Comparison of ENCODE assay signal across 19 cellular contexts in genomic region chr10:22758862-22759261, GRCh38. TPM values are rescaled to one million over a fixed set of nuclear protein-coding genes. Genes with fewer than 3 reads are reported as not detected.
DNase-seq lines count a peak whose midpoint lies in the region; ATAC-seq, FAIRE-seq and TF ChIP-seq lines count a peak whose summit lies in the region.
"Had no signal": no experiment of that assay in that cellular context is flagged by ENCODE, and none has a peak within 500 bp of the region (broad histone marks: within the 10 kb centered on the region; RNA-seq: fewer than 3 reads in every experiment).

No MANE protein-coding gene starts in this region.

- H3K36me3 Mint-ChIP-seq in activated CD4-positive, alpha-beta memory T cell treated with anti-CD3 and anti-CD28 coated beads, Interleukin-2, amount 10 ng/mL, durations not matched to agents 7 days and 5 days (ENCODE audit: low read depth) = no peaks in the 10 kb centered on the region
- H3K36me3 Mint-ChIP-seq: CD8-positive, alpha-beta T cell had no signal

- no peaks in the 10 kb centered on the region for H3K79me2 ChIP-seq in K562 (ENCODE audit: control insufficient read depth, insufficient read depth, low read length)

- CTCF ChIA-PET in K562 (lab: Yijun Ruan, JAX; ENCODE audit: low intra/inter-chr PET ratio) = no interaction called here
- CTCF ChIA-PET in activated CD4-positive, alpha-beta memory T cell treated with anti-CD3 and anti-CD28 coated beads, Interleukin-2, amount 10 ng/mL, durations not matched to agents 7 days and 5 days (lab: Charles Lee) = no interaction called here

- intact Hi-C loops in K562 (cut with micrococcal nuclease) = no loop called here
- intact Hi-C loops in dorsolateral prefrontal cortex (cut with DNase I) = no loop called here

- peaks cover 4 to 5% of the 10 kb centered on the region in 2 experiments; a peak in 3 of 5 replicates for H3K4me1 ChIP-seq in K562 (replicated peaks in 1 of 2; ENCODE audit: control insufficient read depth in 2 of 2, insufficient read depth in 2 of 2, low read length in 2 of 2)

- H3K4me3 ChIP-seq in K562 (no peak overlapping the region), dorsolateral prefrontal cortex (peak overlapping the region in 2 of 59 donors; percentile 2 to 11)
- H3K4me3 ChIP-seq: GM23248 had no signal

- no peaks in the 10 kb centered on the region for H3K9me3 ChIP-seq in K562 (replicated peaks; ENCODE audit: control insufficient read depth, insufficient read depth, low read depth, low read length)

- no peak for TF ChIP-seq EP300 in K562 (IDR thresholded peaks at IDR 0.05; ENCODE audit: low read length)

- no peaks in the 10 kb centered on the region for H3K9me3 Mint-ChIP-seq in activated CD4-positive, alpha-beta memory T cell treated with anti-CD3 and anti-CD28 coated beads, Interleukin-2, amount 10 ng/mL, durations not matched to agents 7 days and 5 days
- H3K9me3 Mint-ChIP-seq: CD8-positive, alpha-beta T cell had no signal

- H3K9me1 ChIP-seq in K562 (ENCODE audit: control insufficient read depth, insufficient read depth, low read length) = no peaks in the 10 kb centered on the region

- no peak overlapping the region for H3K4me3 Mint-ChIP-seq in activated CD4-positive, alpha-beta memory T cell treated with anti-CD3 and anti-CD28 coated beads, Interleukin-2, amount 10 ng/mL, durations not matched to agents 7 days and 5 days
- H3K4me3 Mint-ChIP-seq: CD8-positive, alpha-beta T cell had no signal

- no peak overlapping the region for H3K9ac ChIP-seq in K562 (ENCODE audit: insufficient read depth in 1 of 2, low read depth in 2 of 2, low read length in 2 of 2)
- H3K9ac ChIP-seq: GM23248 had no signal

- DNase-seq in K562 (ENCODE audit: extremely low read depth in 1 of 4, low spot score in 3 of 4) = no peak
- peak in 1 of 10 donors; percentile 53 for DNase-seq in dorsolateral prefrontal cortex
- peak; percentile 28 for DNase-seq in midbrain (lab: John Stamatoyannopoulos, UW)
- no peak for DNase-seq in NK-92 treated with Interleukin-12 subunit alpha and Interleukin-12 subunit beta, amount 100 ng/mL, for 24 hours (lab: John Stamatoyannopoulos, UW)
- no peak for DNase-seq in NCI-H1694 treated with DMSO at 0.1 percent for 48 hours (lab: John Stamatoyannopoulos, UW)
- DNase-seq in omental fat pad (ENCODE audit: low spot score) = no peak
- DNase-seq in activated CD4-positive, alpha-beta memory T cell treated with anti-CD3 and anti-CD28 coated beads, Interleukin-2, amount 10 ng/mL, durations not matched to agents 7 days and 5 days = no peak
- DNase-seq: 8988T; C1 segment of cervical spinal cord; Caco-2; CD8-positive, alpha-beta T cell; DMS153; DND-41; GM23248; H7; HCEC 1CT had no signal

- H3K27ac ChIP-seq in K562 (ENCODE audit: extremely low read depth, low read depth, low read length) = no peak overlapping the region
- H3K27ac ChIP-seq in dorsolateral prefrontal cortex = peak overlapping the region in 54 of 59 donors; percentile 72 to 99 (median 94)
- H3K27ac ChIP-seq: GM23248 had no signal

- H4K20me1 ChIP-seq in K562 (replicated peaks; ENCODE audit: control insufficient read depth, insufficient read depth, low read length) = no peaks in the 10 kb centered on the region

- no peaks in the 10 kb centered on the region for H3K4me1 Mint-ChIP-seq in activated CD4-positive, alpha-beta memory T cell treated with anti-CD3 and anti-CD28 coated beads, Interleukin-2, amount 10 ng/mL, durations not matched to agents 7 days and 5 days

- no peak for TF ChIP-seq RAD21 in K562 (CRISPR knock-in tag; conservative IDR thresholded peaks at IDR 0.05 in 1 of 2, IDR thresholded peaks at IDR 0.05 in 1 of 2)

- peak; percentile 6 for FAIRE-seq in K562 (lab: Jason Lieb, UNC)
- FAIRE-seq: G401.6, GM12892, H1 had no signal

- H3K4me2 ChIP-seq in K562 (ENCODE audit: insufficient read depth, low read length) = no peak overlapping the region

- no peak overlapping the region for H3K27ac Mint-ChIP-seq in activated CD4-positive, alpha-beta memory T cell treated with anti-CD3 and anti-CD28 coated beads, Interleukin-2, amount 10 ng/mL, durations not matched to agents 7 days and 5 days
- H3K27ac Mint-ChIP-seq: CD8-positive, alpha-beta T cell had no signal

- TF ChIP-seq POLR2A in K562 (conservative IDR thresholded peaks at IDR 0.05) = no peak

- 87% methylated on average over 6 of the region's 6 CpGs for WGBS in K562 (ENCODE audit: insufficient coverage, low coverage, missing lambda C conversion rate)

- no peaks in the 10 kb centered on the region for H3K27me3 ChIP-seq in K562 (ENCODE audit: control insufficient read depth in 2 of 2, insufficient read depth in 2 of 2, low read length in 2 of 2)
- no peaks in the 10 kb centered on the region for H3K27me3 ChIP-seq in dorsolateral prefrontal cortex

- no peaks in the 10 kb centered on the region for H3K36me3 ChIP-seq in K562 (ENCODE audit: control insufficient read depth, insufficient read depth, low read length)

- POLR2A ChIA-PET in K562 (lab: Yijun Ruan, JAX) = no interaction called here
- POLR2A ChIA-PET in activated CD4-positive, alpha-beta memory T cell treated with anti-CD3 and anti-CD28 coated beads, Interleukin-2, amount 10 ng/mL, durations not matched to agents 7 days and 5 days (lab: Charles Lee) = no interaction called here

- no peaks in the 10 kb centered on the region for H3K27me3 Mint-ChIP-seq in activated CD4-positive, alpha-beta memory T cell treated with anti-CD3 and anti-CD28 coated beads, Interleukin-2, amount 10 ng/mL, durations not matched to agents 7 days and 5 days

- no peak overlapping the region for H2AFZ ChIP-seq in K562 (ENCODE audit: low read depth, low read length)
- H2AFZ ChIP-seq: GM23248 had no signal

- BruUV-seq in K562 (replicated peaks; lab: Mats Ljungman, UMichigan) = no TSS peak

- TF ChIP-seq CTCF in K562 (IDR thresholded peaks at IDR 0.05 in 2 of 3, conservative IDR thresholded peaks at IDR 0.05 in 1 of 3; ENCODE audit: insufficient read depth in 2 of 3, low read depth in 1 of 3, low read length in 3 of 3) (no peak), dorsolateral prefrontal cortex (IDR thresholded peaks at IDR 0.05 in 54 of 56, conservative IDR thresholded peaks at IDR 0.05 in 2 of 56; ENCODE audit: low read depth in 1 of 56, partially characterized antibody in 56 of 56) (no peak), omental fat pad (IDR thresholded peaks at IDR 0.05) (no peak)

- in situ Hi-C loops in K562 (cut with MboI) = no loop called here

- ATAC-seq in K562 (no peak), omental fat pad (ENCODE audit: low FRiP score) (no peak)
- ATAC-seq: CD8-positive, alpha-beta T cell had no signal

TF ChIP-seq in K562, 482 proteins besides CTCF, POLR2A, EP300 and RAD21 (continues in another document):
- no peak for TF ChIP-seq E2F1 (CRISPR knock-in tag; IDR thresholded peaks at IDR 0.05)
- TF ChIP-seq UBTF (IDR thresholded peaks at IDR 0.05; ENCODE audit: borderline replicate concordance in 1 of 2, low read depth in 2 of 2, low read length in 2 of 2) = no peak

RNA-seq across cellular contexts. Expression of gene PIP4K2A, which starts 44.5 kb away (rescaled TPM):
- 31.6 and 61.2 TPM in 2 replicates for total RNA-seq in K562 (2011; cell fraction: chromatin; rRNA removed; ENCODE audit: low replicate concordance)
- 22.7 and 26.6 TPM in 2 replicates for total RNA-seq in K562 (2011; cell fraction: nucleolus; rRNA removed)
- total RNA-seq in K562 (2011; cell fraction: nucleoplasm; rRNA removed) = 30.2 and 39.5 TPM in 2 replicates
- total RNA-seq in K562 (2014; rRNA removed) = 61.5 and 75.1 TPM in 2 replicates
- total RNA-seq in K562 (2014; rRNA removed; fragmentation: Illumina TruSeq; extraction: Trizol) = 73.5 and 95.8 TPM in 2 replicates
- total RNA-seq in K562 (2015; rRNA removed; fragmentation: Illumina TruSeq; extraction: Trizol) = 110 and 117 TPM in 2 replicates
- total RNA-seq in K562 (2021) = 56.4 and 71.9 TPM in 2 replicates
- 29.8 and 35.6 TPM in 2 replicates for polyA plus RNA-seq in K562 (2011; rRNA removed)
- polyA plus RNA-seq in K562 (2011; cell fraction: cytosol; rRNA removed) = 14.8 and 25.0 TPM in 2 replicates
- polyA plus RNA-seq in K562 (2011; cell fraction: nucleus; rRNA removed) = 17.2 and 23.1 TPM in 2 replicates
- polyA plus RNA-seq in K562 (2012) = 39.4 and 42.5 TPM in 2 replicates
- polyA plus RNA-seq in K562 (2014; fragmentation: Illumina TruSeq; extraction: Trizol) = 65.2 and 69.1 TPM in 2 replicates
- polyA plus RNA-seq in K562 (2014; fragmentation: Nextera tagmentation; extraction: Ambion mirVana) = 10 to 100 TPM; 64.8 to 87.2 TPM
- 47.1 and 49.5 TPM in 2 replicates for polyA plus RNA-seq in K562 (2014; rRNA removed)
- 62.2 and 65.1 TPM in 2 replicates for polyA minus RNA-seq in K562 (2011; rRNA and poly(A)+ RNA removed)
- 37.1 and 39.1 TPM in 2 replicates for polyA minus RNA-seq in K562 (2011; cell fraction: cytosol; rRNA and poly(A)+ RNA removed)
- polyA minus RNA-seq in K562 (2011; cell fraction: nucleus; rRNA and poly(A)+ RNA removed) = 21.7 and 45.1 TPM in 2 replicates
- 100 to 1,000 TPM in 115 of 120 experiments, 10 to 100 TPM in 5; 77.5 to 992 (median 272) TPM for total RNA-seq in dorsolateral prefrontal cortex
- 10 to 100 TPM; 16.2 to 32.5 (median 30.4) TPM for total RNA-seq in omental fat pad
- 100 to 1,000 TPM; 126 to 137 TPM for total RNA-seq in activated CD4-positive, alpha-beta memory T cell treated with anti-CD3 and anti-CD28 coated beads, Interleukin-2, amount 10 ng/mL, durations not matched to agents 7 days and 5 days
